ENCODE assay signal across 11 cellular contexts in the genomic region with DNA sequence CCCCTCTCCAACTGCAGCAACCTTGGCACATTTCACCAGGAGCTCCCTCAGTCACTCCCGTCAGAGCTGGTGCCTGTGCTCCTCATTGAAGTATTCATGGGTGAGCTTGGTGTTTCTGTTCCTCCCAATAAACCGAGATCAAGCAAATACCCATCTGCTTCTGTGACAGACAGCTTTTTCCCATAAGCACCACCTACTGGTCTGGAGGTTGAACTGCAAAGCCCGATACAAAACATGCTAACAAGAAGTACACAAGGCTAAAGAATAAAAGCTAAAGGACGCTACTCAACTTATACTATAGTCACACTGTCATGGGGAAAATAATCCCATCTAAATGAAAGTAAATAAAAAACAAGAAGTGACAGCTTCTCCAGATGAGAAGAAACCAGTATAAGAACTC.
DNase-seq lines count a peak whose midpoint lies in the region; ATAC-seq, FAIRE-seq and TF ChIP-seq lines count a peak whose summit lies in the region.
"Had no signal": no experiment of that assay in that cellular context is flagged by ENCODE, and none has a peak within 500 bp of the region (broad histone marks: within the 10 kb centered on the region; RNA-seq: fewer than 3 reads in every experiment).

No MANE protein-coding gene starts in this region.

- in situ Hi-C loops in GM13977 (cut with MboI; ENCODE audit: low pct_unique_long_range_greater_than_20kb, low sequenced_read_pairs, unreplicated experiment), result no loop called here

- peak; percentile 27 for TF ChIP-seq CTCF in AG10803 (conservative IDR thresholded peaks at IDR 0.05; ENCODE audit: low read length)
- TF ChIP-seq CTCF in GM13977 (IDR thresholded peaks at IDR 0.05; ENCODE audit: extremely low read depth, insufficient read depth, missing control alignments), result peak; percentile 33
- TF ChIP-seq CTCF in cardiac fibroblast (IDR thresholded peaks at IDR 0.05; ENCODE audit: low read depth, low read length), result peak; percentile 33

- FAIRE-seq in urothelium cell line (lab: Jason Lieb, UNC), result no peak

- DNase-seq in AG10803 (ENCODE audit: low read depth) (no peak), GM13977 (ENCODE audit: low spot score) (no peak), HT1080 (ENCODE audit: low read depth) (peak; percentile 62), cardiac fibroblast (ENCODE audit: low read depth in 2 of 2) (no peak), urothelium cell line (ENCODE audit: low spot score) (no peak)
- DNase-seq: anterior cingulate cortex, immature natural killer cell had no signal

- no peak for ATAC-seq in HG03520 (IDR thresholded peaks at IDR 0.05; ENCODE audit: unreplicated experiment)
- ATAC-seq in GM19035 (IDR thresholded peaks at IDR 0.05; ENCODE audit: unreplicated experiment), result no peak
- ATAC-seq in GM18519 (IDR thresholded peaks at IDR 0.05; ENCODE audit: low FRiP score, unreplicated experiment), result no peak

- H3K4me3 ChIP-seq in AG10803 (ENCODE audit: low read length), result no peak overlapping the region
- H3K4me3 ChIP-seq in cardiac fibroblast (replicated peaks in 1 of 2; ENCODE audit: low read depth in 2 of 2, low read length in 2 of 2), result no peak overlapping the region
- H3K4me3 ChIP-seq: skin epidermis had no signal
